ENCODE assay signal across 15 cellular contexts in genomic region chr12:72036393-72036792, GRCh38.
DNase-seq lines count a peak whose midpoint lies in the region; ATAC-seq and TF ChIP-seq lines count a peak whose summit lies in the region.
"Had no signal": no experiment of that assay in that cellular context is flagged by ENCODE, and none has a peak within 500 bp of the region (broad histone marks: within the 10 kb centered on the region; RNA-seq: fewer than 3 reads in every experiment).

No MANE protein-coding gene starts in this region.

- no peak overlapping the region for H3K27ac Mint-ChIP-seq in Calu3 (ENCODE audit: unreplicated experiment)
- H3K27ac Mint-ChIP-seq: CD14-positive monocyte; CD4-positive, alpha-beta memory T cell; H9 had no signal

- H3K9me3 Mint-ChIP-seq in Calu3 (ENCODE audit: low read depth, unreplicated experiment), result peaks cover 3% of the 10 kb centered on the region
- H3K9me3 Mint-ChIP-seq: CD4-positive, alpha-beta memory T cell had no signal

- H3K4me3 Mint-ChIP-seq in Calu3 (ENCODE audit: low read depth, unreplicated experiment), result no peak overlapping the region
- H3K4me3 Mint-ChIP-seq: CD14-positive monocyte; CD4-positive, alpha-beta memory T cell; H9; IgD-negative memory B cell had no signal

- H3K4me1 Mint-ChIP-seq in Calu3 (ENCODE audit: low read depth, unreplicated experiment), result no peaks in the 10 kb centered on the region
- H3K4me1 Mint-ChIP-seq: CD14-positive monocyte; CD4-positive, alpha-beta memory T cell; IgD-negative memory B cell had no signal

- H3K27ac ChIP-seq in SK-N-MC, result peak overlapping the region; percentile 57; the same call in 1 of the 2 replicates
- H3K27ac ChIP-seq: BLaER1 had no signal

- no peak overlapping the region for H3K9ac ChIP-seq in SK-N-MC (ENCODE audit: insufficient read length)
- H3K9ac ChIP-seq: BLaER1 had no signal

- TF ChIP-seq CTCF in Calu3 (IDR thresholded peaks at IDR 0.05; ENCODE audit: unreplicated experiment), result no peak

- ATAC-seq in GM21381 (IDR thresholded peaks at IDR 0.05; ENCODE audit: unreplicated experiment), result no peak
- ATAC-seq: HepG2 had no signal

- no peaks in the 10 kb centered on the region for H3K36me3 Mint-ChIP-seq in Calu3 (ENCODE audit: insufficient read depth, unreplicated experiment)
- H3K36me3 Mint-ChIP-seq: CD14-positive monocyte; CD4-positive, alpha-beta memory T cell; IgD-negative memory B cell had no signal

- DNase-seq in DMS79 treated with DMSO at 0.1 percent for 48 hours (lab: John Stamatoyannopoulos, UW) (peak; percentile 6), DMS79 (lab: John Stamatoyannopoulos, UW) (no peak), NCI-H2171 (lab: John Stamatoyannopoulos, UW) (peak; percentile 15), SK-N-MC (ENCODE audit: low read depth, low spot score) (peak; percentile 90), nucleus accumbens (lab: John Stamatoyannopoulos, UW) (no peak), Calu3 (no peak)
- DNase-seq: 8988T; CD4-positive, alpha-beta memory T cell; GF-D8 had no signal

- H3K36me3 ChIP-seq in SK-N-MC (ENCODE audit: insufficient read depth, low read length), result no peaks in the 10 kb centered on the region
- H3K36me3 ChIP-seq: BLaER1 had no signal

- H3K27me3 Mint-ChIP-seq in Calu3 (ENCODE audit: unreplicated experiment), result no peaks in the 10 kb centered on the region
- H3K27me3 Mint-ChIP-seq: CD4-positive, alpha-beta memory T cell had no signal

- CTCF ChIA-PET in Calu3 (lab: Charles Lee), result no interaction called here

- intact Hi-C loops in Calu3 (cut with micrococcal nuclease; ENCODE audit: unreplicated experiment), result no loop called here

- no TSS peak for BruUV-seq in Calu3 (replicated peaks; lab: Mats Ljungman, UMichigan)

- H3K9me3 ChIP-seq in SK-N-MC (ENCODE audit: low read depth, low read length), result peaks cover 5% of the 10 kb centered on the region; the same call in 1 of the 2 replicates

- peak overlapping the region; percentile 42 for H3K4me3 ChIP-seq in SK-N-MC
- H3K4me3 ChIP-seq: BLaER1 had no signal

Comparison
In these comparisons a context has a peak if more than half of its experiments do, and no peak if none do; other contexts are left out.
1. DNase-seq: peak in DMS79 treated with DMSO at 0.1 percent for 48 hours (single experiment), NCI-H2171 (single experiment) and SK-N-MC (single experiment); none in DMS79 (single experiment), nucleus accumbens (0 of 56) and Calu3 (single experiment).